ENCODE assay signal across 28 cellular contexts in the genomic region with DNA sequence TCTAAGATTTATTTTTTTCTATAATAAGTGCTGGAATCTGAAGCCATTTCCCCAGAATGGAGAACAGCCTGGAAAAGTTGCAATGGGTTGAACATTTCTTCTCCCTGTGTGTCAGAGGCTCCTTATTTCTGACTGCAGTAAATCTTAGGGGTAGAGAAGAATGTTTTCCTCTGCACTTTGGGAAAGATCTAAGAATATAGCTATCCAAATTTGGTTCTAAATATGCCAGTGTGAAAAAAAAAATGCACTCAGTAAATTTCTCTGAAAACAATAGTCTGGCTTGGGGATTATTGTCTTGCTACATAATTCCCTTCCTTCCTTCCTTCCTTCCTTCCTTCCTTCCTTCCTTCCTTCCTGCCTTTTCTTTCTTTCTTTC.
"Had no signal": no experiment of that assay in that cellular context is flagged by ENCODE, and none has a peak within 500 bp of the region (broad histone marks: within the 10 kb centered on the region; RNA-seq: fewer than 3 reads in every experiment).

No MANE protein-coding gene starts in this region.

- H3K36me3 ChIP-seq: neural progenitor cell, ovary, right lobe of liver, sigmoid colon, stomach, thoracic aorta, thyroid gland, tibial nerve, upper lobe of left lung, vagina had no signal

- H2AFZ ChIP-seq: parathyroid adenoma had no signal

- H3K9ac ChIP-seq: neural progenitor cell, parathyroid adenoma had no signal

- H3K9me3 ChIP-seq: ovary, psoas muscle, right lobe of liver, sigmoid colon, stomach, thoracic aorta, thyroid gland, tibial nerve, upper lobe of left lung, vagina had no signal

- H3K27ac Mint-ChIP-seq: natural killer cell; nephron; neural progenitor cell; progenitor cell of endocrine pancreas; stimulated activated naive B cell treated with anti-CD40 and anti-IgM and Interleukin-4, amounts not matched to agents 10 μg/mL and 1 μg/mL and 100 μg/mL, for 72 hours; stimulated activated naive CD8-positive, alpha-beta T cell treated with anti-CD3 and anti-CD28 coated beads, Interleukin-15, Interleukin-2, amounts not matched to agents 100 ng/mL and 50 ng/mL, for 24 hours had no signal

- H3K36me3 Mint-ChIP-seq: natural killer cell; neural progenitor cell; stimulated activated naive B cell treated with anti-CD40 and anti-IgM and Interleukin-4, amounts not matched to agents 10 μg/mL and 1 μg/mL and 100 μg/mL, for 72 hours had no signal

- H3K4me1 Mint-ChIP-seq: nephron, neural progenitor cell had no signal

- FAIRE-seq: small intestine, urothelium cell line had no signal

- ATAC-seq: natural killer cell; psoas muscle; right cardiac atrium; right lobe of liver; stimulated activated naive B cell treated with anti-CD40 and anti-IgM and Interleukin-4, amounts not matched to agents 10 μg/mL and 1 μg/mL and 100 μg/mL, for 72 hours had no signal

- H3K27ac ChIP-seq: neural progenitor cell, ovary, parathyroid adenoma, psoas muscle, right lobe of liver, sigmoid colon, stomach, thoracic aorta, thyroid gland, tibial nerve, upper lobe of left lung, vagina had no signal

- H3K79me2 ChIP-seq: parathyroid adenoma had no signal

- H3K4me3 Mint-ChIP-seq: natural killer cell; nephron; neural progenitor cell; stimulated activated naive B cell treated with anti-CD40 and anti-IgM and Interleukin-4, amounts not matched to agents 10 μg/mL and 1 μg/mL and 100 μg/mL, for 72 hours; stimulated activated naive CD8-positive, alpha-beta T cell treated with anti-CD3 and anti-CD28 coated beads, Interleukin-15, Interleukin-2, amounts not matched to agents 100 ng/mL and 50 ng/mL, for 24 hours had no signal

- H3K4me1 ChIP-seq: neural progenitor cell, parathyroid adenoma, psoas muscle, right lobe of liver, sigmoid colon, stomach, tibial nerve, upper lobe of left lung, vagina had no signal

- H3K27me3 Mint-ChIP-seq: stimulated activated naive B cell treated with anti-CD40 and anti-IgM and Interleukin-4, amounts not matched to agents 10 μg/mL and 1 μg/mL and 100 μg/mL, for 72 hours had no signal

- H3K9me3 Mint-ChIP-seq: natural killer cell; neural progenitor cell; stimulated activated naive B cell treated with anti-CD40 and anti-IgM and Interleukin-4, amounts not matched to agents 10 μg/mL and 1 μg/mL and 100 μg/mL, for 72 hours had no signal

- H3K4me3 ChIP-seq: neural progenitor cell, ovary, psoas muscle, right lobe of liver, sigmoid colon, stomach, thoracic aorta, thyroid gland, tibial nerve, upper lobe of left lung, vagina had no signal

- DNase-seq: natural killer cell; occipital lobe; ovary; posterior cingulate gyrus; psoas muscle; right cardiac atrium; right lobe of liver; sigmoid colon; small intestine; stimulated activated CD4-positive, alpha-beta T cell treated with anti-CD3 and anti-CD28 coated beads, Interleukin-15, amount 100 ng/mL, for 24 hours; stimulated activated CD4-positive, alpha-beta T cell treated with anti-CD3 and anti-CD28 coated beads, Interleukin-2, amount 100 ng/mL, for 24 hours; stimulated activated CD4-positive, alpha-beta T cell treated with anti-CD3 and anti-CD28 coated beads, Interleukin-2, amount 100 ng/mL, for 48 hours; stimulated activated CD4-positive, alpha-beta T cell treated with anti-CD3 and anti-CD28 coated beads, Interleukin-4, amount 100 ng/mL, for 4 hours; stimulated activated CD8-positive, alpha-beta memory T cell treated with anti-CD3 and anti-CD28 coated beads, Interleukin-4, amount 100 ng/mL, for 48 hours; stimulated activated naive B cell treated with anti-CD40 and anti-IgM and Interleukin-4, amounts not matched to agents 10 μg/mL and 1 μg/mL and 100 μg/mL, for 72 hours; stimulated activated naive CD4-positive, alpha-beta T cell treated with Interleukin-2 at 50 U/mL for 16 hours; stomach; thyroid gland; upper lobe of left lung had no signal

- H3K27me3 ChIP-seq: ovary, right lobe of liver, sigmoid colon, stomach, thyroid gland, upper lobe of left lung, vagina had no signal

- H3K4me2 ChIP-seq: neural progenitor cell had no signal
